Comparison of ENCODE assay signal across 15 cellular contexts in genomic region chr17:49659983-49660382, GRCh38.
"Had no signal": no experiment of that assay in that cellular context is flagged by ENCODE, and none has a peak within 500 bp of the region (broad histone marks: within the 10 kb centered on the region; RNA-seq: fewer than 3 reads in every experiment).

No MANE protein-coding gene starts in this region.

- H3K4me1 Mint-ChIP-seq: brain, mesothelial cell of epicardium had no signal

- H3K4me3 Mint-ChIP-seq: activated B cell treated with CpG ODN at 0.5 μM for 24 hours; activated CD4-positive, alpha-beta T cell treated with anti-CD3 and anti-CD28 coated beads, Interleukin-2, amount 10 ng/mL, durations not matched to agents 7 days and 5 days; brain; mesothelial cell of epicardium; stimulated activated memory B cell treated with anti-CD40 and anti-IgM and Interleukin-4, amounts not matched to agents 10 μg/mL and 1 μg/mL and 100 μg/mL, for 72 hours; T-helper 2 cell treated with Interferon-gamma antibody and Interleukin-4, amounts not matched to agents 5 μg/mL and 100 μg/mL, for 36 hours had no signal

- H3K27me3 Mint-ChIP-seq: activated B cell treated with CpG ODN at 0.5 μM for 24 hours; activated CD4-positive, alpha-beta T cell treated with anti-CD3 and anti-CD28 coated beads, Interleukin-2, amount 10 ng/mL, durations not matched to agents 7 days and 5 days; brain; stimulated activated memory B cell treated with anti-CD40 and anti-IgM and Interleukin-4, amounts not matched to agents 10 μg/mL and 1 μg/mL and 100 μg/mL, for 72 hours had no signal

- FAIRE-seq: urothelium cell line had no signal

- ATAC-seq: gastrocnemius medialis; heart left ventricle; lower lobe of right lung; stimulated activated memory B cell treated with anti-CD40 and anti-IgM and Interleukin-4, amounts not matched to agents 10 μg/mL and 1 μg/mL and 100 μg/mL, for 72 hours had no signal

- DNase-seq: activated B cell treated with CpG ODN at 0.5 μM for 24 hours; activated CD4-positive, alpha-beta T cell treated with anti-CD3 and anti-CD28 coated beads, Interleukin-2, amount 10 ng/mL, durations not matched to agents 7 days and 5 days; activated CD8-positive, alpha-beta memory T cell treated with anti-CD3 and anti-CD28 coated beads for 24 hours; activated naive CD4-positive, alpha-beta T cell treated with Interleukin-2 at 50 U/mL for 16 hours; amygdala; gastrocnemius medialis; heart left ventricle; lower lobe of right lung; SW 1271; thyroid gland had no signal

- H3K9me3 Mint-ChIP-seq: activated B cell treated with CpG ODN at 0.5 μM for 24 hours; activated CD4-positive, alpha-beta T cell treated with anti-CD3 and anti-CD28 coated beads, Interleukin-2, amount 10 ng/mL, durations not matched to agents 7 days and 5 days; stimulated activated memory B cell treated with anti-CD40 and anti-IgM and Interleukin-4, amounts not matched to agents 10 μg/mL and 1 μg/mL and 100 μg/mL, for 72 hours; T-helper 2 cell treated with Interferon-gamma antibody and Interleukin-4, amounts not matched to agents 5 μg/mL and 100 μg/mL, for 36 hours had no signal

- H3K27ac Mint-ChIP-seq: activated B cell treated with CpG ODN at 0.5 μM for 24 hours; activated CD4-positive, alpha-beta T cell treated with anti-CD3 and anti-CD28 coated beads, Interleukin-2, amount 10 ng/mL, durations not matched to agents 7 days and 5 days; mesothelial cell of epicardium; stimulated activated memory B cell treated with anti-CD40 and anti-IgM and Interleukin-4, amounts not matched to agents 10 μg/mL and 1 μg/mL and 100 μg/mL, for 72 hours; T-helper 2 cell treated with Interferon-gamma antibody and Interleukin-4, amounts not matched to agents 5 μg/mL and 100 μg/mL, for 36 hours had no signal
